ENCODE assay signal across 11 cellular contexts in the genomic region with DNA sequence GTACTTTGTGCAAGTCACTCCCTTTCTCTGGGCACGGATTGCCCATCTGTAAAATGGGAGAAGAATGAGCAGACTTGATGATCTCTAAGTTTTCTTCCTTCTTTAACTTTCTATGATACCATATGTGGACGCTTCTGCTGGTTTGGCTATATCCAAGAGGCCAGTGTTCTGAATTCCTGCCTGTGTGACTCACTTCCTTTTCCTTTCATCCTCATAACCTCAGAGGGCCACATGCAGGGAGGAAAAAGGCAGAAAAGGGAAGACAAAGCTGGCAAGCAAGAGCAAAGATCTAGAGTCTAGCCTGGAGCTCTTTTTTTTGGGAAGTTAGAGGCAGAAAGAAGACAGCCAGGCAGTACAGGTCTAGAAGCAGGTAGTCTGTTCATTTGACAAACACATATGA.
A peak's percentile ranks its signal among the peaks of the same experiment; 100 is the strongest.
DNase-seq lines count a peak whose midpoint lies in the region; ATAC-seq and TF ChIP-seq lines count a peak whose summit lies in the region.
"Had no signal": no experiment of that assay in that cellular context is flagged by ENCODE, and none has a peak within 500 bp of the region (broad histone marks: within the 10 kb centered on the region; RNA-seq: fewer than 3 reads in every experiment).

No MANE protein-coding gene starts in this region.

- peaks cover 19% of the 10 kb centered on the region for H3K4me1 Mint-ChIP-seq in chondrocyte (ENCODE audit: low read depth)

- no peaks in the 10 kb centered on the region for H3K9me3 ChIP-seq in SJCRH30 (replicated peaks)
- H3K9me3 ChIP-seq: transverse colon had no signal

- H3K4me1 ChIP-seq in SJCRH30, result peaks cover 8% of the 10 kb centered on the region; the same call in 1 of the 2 replicates

- H3K4me3 ChIP-seq in SJCRH30, result no peak overlapping the region
- H3K4me3 ChIP-seq: transverse colon had no signal

- DNase-seq in HCEC 1CT, result peak; percentile 95
- DNase-seq in SJCRH30, result peak; percentile 34 to 54
- peak; percentile 88 for DNase-seq in fibroblast of peridontal ligament (ENCODE audit: extremely low read depth)
- peak; percentile 85 for DNase-seq in renal cortical epithelial cell (ENCODE audit: low read depth)
- DNase-seq in chondrocyte (ENCODE audit: low spot score), result no peak
- no peak for DNase-seq in NCI-H1417 (lab: John Stamatoyannopoulos, UW)
- DNase-seq: NCI-H2029, transverse colon had no signal

- TF ChIP-seq CTCF in chondrocyte (IDR thresholded peaks at IDR 0.05), result no peak

- H3K36me3 ChIP-seq in SJCRH30, result no peaks in the 10 kb centered on the region
- H3K36me3 ChIP-seq: transverse colon had no signal

- H3K27me3 Mint-ChIP-seq in chondrocyte (ENCODE audit: low read depth), result peaks cover 7% of the 10 kb centered on the region
- H3K27me3 Mint-ChIP-seq: activated naive CD8-positive, alpha-beta T cell had no signal

- H3K27ac Mint-ChIP-seq in chondrocyte (ENCODE audit: unreplicated experiment), result no peak overlapping the region
- H3K27ac Mint-ChIP-seq: activated naive CD8-positive, alpha-beta T cell had no signal

- H3K4me3 Mint-ChIP-seq in chondrocyte (ENCODE audit: unreplicated experiment), result no peak overlapping the region
- H3K4me3 Mint-ChIP-seq: activated naive CD8-positive, alpha-beta T cell had no signal

- no peaks in the 10 kb centered on the region for H3K27me3 ChIP-seq in SJCRH30
- H3K27me3 ChIP-seq: transverse colon had no signal

- H3K36me3 Mint-ChIP-seq in chondrocyte (ENCODE audit: low read depth), result no peaks in the 10 kb centered on the region

- H3K27ac ChIP-seq in SJCRH30, result no peak overlapping the region
- H3K27ac ChIP-seq: transverse colon had no signal

- H3K9me3 Mint-ChIP-seq in chondrocyte (ENCODE audit: low read depth), result no peaks in the 10 kb centered on the region

- no peak for ATAC-seq in GM21529 (IDR thresholded peaks at IDR 0.05; ENCODE audit: unreplicated experiment)
- no peak for ATAC-seq in GM18870 (IDR thresholded peaks at IDR 0.05; ENCODE audit: unreplicated experiment)

Comparison
In these comparisons a context has a peak if more than half of its experiments do, and no peak if none do; other contexts are left out.
1. DNase-seq: peak in HCEC 1CT (single experiment), SJCRH30 (2 of 2), fibroblast of peridontal ligament (single experiment) and renal cortical epithelial cell (single experiment); none in chondrocyte (single experiment) and NCI-H1417 (0 of 3).